1 cellular context compared by ENCODE assay signal in the genomic region with DNA sequence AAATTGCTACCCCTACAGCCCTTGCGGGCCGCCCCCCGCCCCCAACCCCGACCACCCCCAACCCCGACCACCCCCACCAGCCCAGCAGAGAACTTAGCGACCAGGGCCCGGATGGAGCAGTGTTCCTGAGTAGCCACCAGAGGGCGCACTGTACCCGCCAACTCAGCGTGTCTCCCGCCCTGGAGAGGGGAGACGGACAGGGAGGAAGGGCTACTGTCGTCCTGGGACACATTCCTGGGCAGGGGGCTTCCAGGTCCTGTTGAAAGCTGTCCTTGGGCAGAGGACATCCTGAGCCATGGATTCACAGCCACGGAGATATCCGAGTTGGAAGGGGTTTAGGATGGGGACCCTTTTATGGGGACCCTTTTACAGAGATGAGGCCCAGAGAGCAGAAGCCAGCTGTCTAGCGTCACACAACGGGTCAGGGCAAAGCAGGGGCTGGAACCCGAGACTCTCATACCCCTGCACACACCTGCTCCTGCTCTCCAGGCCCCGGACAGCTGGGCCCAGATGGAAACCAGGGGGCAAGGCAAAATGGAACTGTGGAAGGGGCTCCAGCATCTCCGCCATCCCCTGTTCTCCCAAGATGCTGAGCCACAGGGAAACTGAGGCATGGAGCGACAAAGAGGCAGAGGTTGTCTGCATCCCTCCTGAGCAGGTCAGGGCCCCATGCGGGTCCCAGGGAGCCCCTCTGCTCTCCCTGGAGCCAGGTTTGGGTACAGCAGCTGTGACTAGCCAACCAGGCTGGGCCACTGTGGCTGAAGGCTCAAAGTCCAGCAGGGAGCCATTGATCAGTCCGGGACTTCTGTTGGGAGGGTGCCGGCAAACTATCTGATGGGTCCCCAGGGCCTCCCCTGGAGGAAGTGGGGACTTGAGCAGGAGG.
TF ChIP-seq lines count a peak whose summit lies in the region.

No MANE protein-coding gene starts in this region.

TF ChIP-seq in K562, 482 proteins besides CTCF, POLR2A, EP300 and RAD21 (continued from another document):
- TF ChIP-seq, protein P1, sequence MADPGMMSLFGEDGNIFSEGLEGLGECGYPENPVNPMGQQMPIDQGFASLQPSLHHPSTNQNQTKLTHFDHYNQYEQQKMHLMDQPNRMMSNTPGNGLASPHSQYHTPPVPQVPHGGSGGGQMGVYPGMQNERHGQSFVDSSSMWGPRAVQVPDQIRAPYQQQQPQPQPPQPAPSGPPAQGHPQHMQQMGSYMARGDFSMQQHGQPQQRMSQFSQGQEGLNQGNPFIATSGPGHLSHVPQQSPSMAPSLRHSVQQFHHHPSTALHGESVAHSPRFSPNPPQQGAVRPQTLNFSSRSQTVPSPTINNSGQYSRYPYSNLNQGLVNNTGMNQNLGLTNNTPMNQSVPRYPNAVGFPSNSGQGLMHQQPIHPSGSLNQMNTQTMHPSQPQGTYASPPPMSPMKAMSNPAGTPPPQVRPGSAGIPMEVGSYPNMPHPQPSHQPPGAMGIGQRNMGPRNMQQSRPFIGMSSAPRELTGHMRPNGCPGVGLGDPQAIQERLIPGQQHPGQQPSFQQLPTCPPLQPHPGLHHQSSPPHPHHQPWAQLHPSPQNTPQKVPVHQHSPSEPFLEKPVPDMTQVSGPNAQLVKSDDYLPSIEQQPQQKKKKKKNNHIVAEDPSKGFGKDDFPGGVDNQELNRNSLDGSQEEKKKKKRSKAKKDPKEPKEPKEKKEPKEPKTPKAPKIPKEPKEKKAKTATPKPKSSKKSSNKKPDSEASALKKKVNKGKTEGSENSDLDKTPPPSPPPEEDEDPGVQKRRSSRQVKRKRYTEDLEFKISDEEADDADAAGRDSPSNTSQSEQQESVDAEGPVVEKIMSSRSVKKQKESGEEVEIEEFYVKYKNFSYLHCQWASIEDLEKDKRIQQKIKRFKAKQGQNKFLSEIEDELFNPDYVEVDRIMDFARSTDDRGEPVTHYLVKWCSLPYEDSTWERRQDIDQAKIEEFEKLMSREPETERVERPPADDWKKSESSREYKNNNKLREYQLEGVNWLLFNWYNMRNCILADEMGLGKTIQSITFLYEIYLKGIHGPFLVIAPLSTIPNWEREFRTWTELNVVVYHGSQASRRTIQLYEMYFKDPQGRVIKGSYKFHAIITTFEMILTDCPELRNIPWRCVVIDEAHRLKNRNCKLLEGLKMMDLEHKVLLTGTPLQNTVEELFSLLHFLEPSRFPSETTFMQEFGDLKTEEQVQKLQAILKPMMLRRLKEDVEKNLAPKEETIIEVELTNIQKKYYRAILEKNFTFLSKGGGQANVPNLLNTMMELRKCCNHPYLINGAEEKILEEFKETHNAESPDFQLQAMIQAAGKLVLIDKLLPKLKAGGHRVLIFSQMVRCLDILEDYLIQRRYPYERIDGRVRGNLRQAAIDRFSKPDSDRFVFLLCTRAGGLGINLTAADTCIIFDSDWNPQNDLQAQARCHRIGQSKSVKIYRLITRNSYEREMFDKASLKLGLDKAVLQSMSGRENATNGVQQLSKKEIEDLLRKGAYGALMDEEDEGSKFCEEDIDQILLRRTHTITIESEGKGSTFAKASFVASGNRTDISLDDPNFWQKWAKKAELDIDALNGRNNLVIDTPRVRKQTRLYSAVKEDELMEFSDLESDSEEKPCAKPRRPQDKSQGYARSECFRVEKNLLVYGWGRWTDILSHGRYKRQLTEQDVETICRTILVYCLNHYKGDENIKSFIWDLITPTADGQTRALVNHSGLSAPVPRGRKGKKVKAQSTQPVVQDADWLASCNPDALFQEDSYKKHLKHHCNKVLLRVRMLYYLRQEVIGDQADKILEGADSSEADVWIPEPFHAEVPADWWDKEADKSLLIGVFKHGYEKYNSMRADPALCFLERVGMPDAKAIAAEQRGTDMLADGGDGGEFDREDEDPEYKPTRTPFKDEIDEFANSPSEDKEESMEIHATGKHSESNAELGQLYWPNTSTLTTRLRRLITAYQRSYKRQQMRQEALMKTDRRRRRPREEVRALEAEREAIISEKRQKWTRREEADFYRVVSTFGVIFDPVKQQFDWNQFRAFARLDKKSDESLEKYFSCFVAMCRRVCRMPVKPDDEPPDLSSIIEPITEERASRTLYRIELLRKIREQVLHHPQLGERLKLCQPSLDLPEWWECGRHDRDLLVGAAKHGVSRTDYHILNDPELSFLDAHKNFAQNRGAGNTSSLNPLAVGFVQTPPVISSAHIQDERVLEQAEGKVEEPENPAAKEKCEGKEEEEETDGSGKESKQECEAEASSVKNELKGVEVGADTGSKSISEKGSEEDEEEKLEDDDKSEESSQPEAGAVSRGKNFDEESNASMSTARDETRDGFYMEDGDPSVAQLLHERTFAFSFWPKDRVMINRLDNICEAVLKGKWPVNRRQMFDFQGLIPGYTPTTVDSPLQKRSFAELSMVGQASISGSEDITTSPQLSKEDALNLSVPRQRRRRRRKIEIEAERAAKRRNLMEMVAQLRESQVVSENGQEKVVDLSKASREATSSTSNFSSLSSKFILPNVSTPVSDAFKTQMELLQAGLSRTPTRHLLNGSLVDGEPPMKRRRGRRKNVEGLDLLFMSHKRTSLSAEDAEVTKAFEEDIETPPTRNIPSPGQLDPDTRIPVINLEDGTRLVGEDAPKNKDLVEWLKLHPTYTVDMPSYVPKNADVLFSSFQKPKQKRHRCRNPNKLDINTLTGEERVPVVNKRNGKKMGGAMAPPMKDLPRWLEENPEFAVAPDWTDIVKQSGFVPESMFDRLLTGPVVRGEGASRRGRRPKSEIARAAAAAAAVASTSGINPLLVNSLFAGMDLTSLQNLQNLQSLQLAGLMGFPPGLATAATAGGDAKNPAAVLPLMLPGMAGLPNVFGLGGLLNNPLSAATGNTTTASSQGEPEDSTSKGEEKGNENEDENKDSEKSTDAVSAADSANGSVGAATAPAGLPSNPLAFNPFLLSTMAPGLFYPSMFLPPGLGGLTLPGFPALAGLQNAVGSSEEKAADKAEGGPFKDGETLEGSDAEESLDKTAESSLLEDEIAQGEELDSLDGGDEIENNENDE (IDR thresholded peaks at IDR 0.05; ENCODE audit: low read depth, low read length): no peak
- TF ChIP-seq SMC3 (conservative IDR thresholded peaks at IDR 0.05; ENCODE audit: insufficient read depth, low read depth, low read length) (peak; percentile 94), TEAD1 (CRISPR knock-in tag; IDR thresholded peaks at IDR 0.05) (peak; percentile 25 to 41; a peak in 2 of 4 replicates), STAG1 (CRISPR knock-in tag; IDR thresholded peaks at IDR 0.05; ENCODE audit: borderline replicate concordance) (peak; percentile 80; the same call in 1 of the 2 replicates), MCM7 (IDR thresholded peaks at IDR 0.05) (no peak), MAFK (IDR thresholded peaks at IDR 0.05; ENCODE audit: low read length) (0 out of 2 replicates have a peak, but pooled peaks have one; percentile 8), CREBBP (IDR thresholded peaks at IDR 0.05; ENCODE audit: low read depth, low read length) (no peak), HNRNPLL (IDR thresholded peaks at IDR 0.05; ENCODE audit: low read depth, low read length, poor library complexity, severe bottlenecking) (peak; percentile 26), ZFX (CRISPR knock-in tag; IDR thresholded peaks at IDR 0.05) (no peak), CREM (IDR thresholded peaks at IDR 0.05; ENCODE audit: low read depth) (peak; percentile 40; the same call in 1 of the 2 replicates), ARID2 (IDR thresholded peaks at IDR 0.05) (peak; percentile 83), ZNF766 (CRISPR knock-in tag; conservative IDR thresholded peaks at IDR 0.05) (0 out of 2 replicates have a peak, but pooled peaks have one; percentile 23), ZNF696 (CRISPR knock-in tag; conservative IDR thresholded peaks at IDR 0.05) (no peak), ETS2 (tag; IDR thresholded peaks at IDR 0.05; ENCODE audit: borderline replicate concordance, poor library complexity, severe bottlenecking) (no peak), ZKSCAN1 (IDR thresholded peaks at IDR 0.05; ENCODE audit: low read depth, low read length) (0 out of 2 replicates have a peak, but pooled peaks have one; percentile 13), HDGF (IDR thresholded peaks at IDR 0.05) (0 out of 2 replicates have a peak, but pooled peaks have one; percentile 40), ILF3 (IDR thresholded peaks at IDR 0.05; ENCODE audit: borderline replicate concordance) (no peak), ZBTB7A (IDR thresholded peaks at IDR 0.05; ENCODE audit: borderline replicate concordance, control insufficient read depth, low read depth, low read length) (peak; percentile 94), ZNF668 (CRISPR knock-in tag; IDR thresholded peaks at IDR 0.05) (no peak), ZNF197 (CRISPR knock-in tag; IDR thresholded peaks at IDR 0.05; ENCODE audit: low read depth) (no peak), XRCC5 (IDR thresholded peaks at IDR 0.05; ENCODE audit: low read depth, low read length) (0 out of 2 replicates have a peak, but pooled peaks have one; percentile 50)
- TF ChIP-seq, protein P2, sequence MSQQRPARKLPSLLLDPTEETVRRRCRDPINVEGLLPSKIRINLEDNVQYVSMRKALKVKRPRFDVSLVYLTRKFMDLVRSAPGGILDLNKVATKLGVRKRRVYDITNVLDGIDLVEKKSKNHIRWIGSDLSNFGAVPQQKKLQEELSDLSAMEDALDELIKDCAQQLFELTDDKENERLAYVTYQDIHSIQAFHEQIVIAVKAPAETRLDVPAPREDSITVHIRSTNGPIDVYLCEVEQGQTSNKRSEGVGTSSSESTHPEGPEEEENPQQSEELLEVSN (IDR thresholded peaks at IDR 0.05; ENCODE audit: borderline replicate concordance in 1 of 2, extremely low read depth in 1 of 2, insufficient read depth in 1 of 2, insufficient read length in 1 of 2, low read depth in 1 of 2, low read length in 1 of 2, poor library complexity in 1 of 2, severe bottlenecking in 1 of 2): peak in 1 of 2 experiments; percentile 67
- TF ChIP-seq, protein P3, sequence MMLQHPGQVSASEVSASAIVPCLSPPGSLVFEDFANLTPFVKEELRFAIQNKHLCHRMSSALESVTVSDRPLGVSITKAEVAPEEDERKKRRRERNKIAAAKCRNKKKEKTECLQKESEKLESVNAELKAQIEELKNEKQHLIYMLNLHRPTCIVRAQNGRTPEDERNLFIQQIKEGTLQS (IDR thresholded peaks at IDR 0.05): no peak
- TF ChIP-seq, protein P3 (CRISPR knock-in tag; conservative IDR thresholded peaks at IDR 0.05): no peak
- TF ChIP-seq, protein P4, sequence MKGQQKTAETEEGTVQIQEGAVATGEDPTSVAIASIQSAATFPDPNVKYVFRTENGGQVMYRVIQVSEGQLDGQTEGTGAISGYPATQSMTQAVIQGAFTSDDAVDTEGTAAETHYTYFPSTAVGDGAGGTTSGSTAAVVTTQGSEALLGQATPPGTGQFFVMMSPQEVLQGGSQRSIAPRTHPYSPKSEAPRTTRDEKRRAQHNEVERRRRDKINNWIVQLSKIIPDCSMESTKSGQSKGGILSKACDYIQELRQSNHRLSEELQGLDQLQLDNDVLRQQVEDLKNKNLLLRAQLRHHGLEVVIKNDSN (CRISPR knock-in tag; IDR thresholded peaks at IDR 0.05): 0 out of 2 replicates have a peak, but pooled peaks have one; percentile 26
- TF ChIP-seq, protein P5, sequence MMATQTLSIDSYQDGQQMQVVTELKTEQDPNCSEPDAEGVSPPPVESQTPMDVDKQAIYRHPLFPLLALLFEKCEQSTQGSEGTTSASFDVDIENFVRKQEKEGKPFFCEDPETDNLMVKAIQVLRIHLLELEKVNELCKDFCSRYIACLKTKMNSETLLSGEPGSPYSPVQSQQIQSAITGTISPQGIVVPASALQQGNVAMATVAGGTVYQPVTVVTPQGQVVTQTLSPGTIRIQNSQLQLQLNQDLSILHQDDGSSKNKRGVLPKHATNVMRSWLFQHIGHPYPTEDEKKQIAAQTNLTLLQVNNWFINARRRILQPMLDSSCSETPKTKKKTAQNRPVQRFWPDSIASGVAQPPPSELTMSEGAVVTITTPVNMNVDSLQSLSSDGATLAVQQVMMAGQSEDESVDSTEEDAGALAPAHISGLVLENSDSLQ (IDR thresholded peaks at IDR 0.05): peak; percentile 62
- TF ChIP-seq, protein P6, sequence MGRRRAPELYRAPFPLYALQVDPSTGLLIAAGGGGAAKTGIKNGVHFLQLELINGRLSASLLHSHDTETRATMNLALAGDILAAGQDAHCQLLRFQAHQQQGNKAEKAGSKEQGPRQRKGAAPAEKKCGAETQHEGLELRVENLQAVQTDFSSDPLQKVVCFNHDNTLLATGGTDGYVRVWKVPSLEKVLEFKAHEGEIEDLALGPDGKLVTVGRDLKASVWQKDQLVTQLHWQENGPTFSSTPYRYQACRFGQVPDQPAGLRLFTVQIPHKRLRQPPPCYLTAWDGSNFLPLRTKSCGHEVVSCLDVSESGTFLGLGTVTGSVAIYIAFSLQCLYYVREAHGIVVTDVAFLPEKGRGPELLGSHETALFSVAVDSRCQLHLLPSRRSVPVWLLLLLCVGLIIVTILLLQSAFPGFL (CRISPR knock-in tag; IDR thresholded peaks at IDR 0.05): peak; percentile 82
- TF ChIP-seq, protein P7, sequence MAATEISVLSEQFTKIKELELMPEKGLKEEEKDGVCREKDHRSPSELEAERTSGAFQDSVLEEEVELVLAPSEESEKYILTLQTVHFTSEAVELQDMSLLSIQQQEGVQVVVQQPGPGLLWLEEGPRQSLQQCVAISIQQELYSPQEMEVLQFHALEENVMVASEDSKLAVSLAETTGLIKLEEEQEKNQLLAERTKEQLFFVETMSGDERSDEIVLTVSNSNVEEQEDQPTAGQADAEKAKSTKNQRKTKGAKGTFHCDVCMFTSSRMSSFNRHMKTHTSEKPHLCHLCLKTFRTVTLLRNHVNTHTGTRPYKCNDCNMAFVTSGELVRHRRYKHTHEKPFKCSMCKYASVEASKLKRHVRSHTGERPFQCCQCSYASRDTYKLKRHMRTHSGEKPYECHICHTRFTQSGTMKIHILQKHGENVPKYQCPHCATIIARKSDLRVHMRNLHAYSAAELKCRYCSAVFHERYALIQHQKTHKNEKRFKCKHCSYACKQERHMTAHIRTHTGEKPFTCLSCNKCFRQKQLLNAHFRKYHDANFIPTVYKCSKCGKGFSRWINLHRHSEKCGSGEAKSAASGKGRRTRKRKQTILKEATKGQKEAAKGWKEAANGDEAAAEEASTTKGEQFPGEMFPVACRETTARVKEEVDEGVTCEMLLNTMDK (IDR thresholded peaks at IDR 0.05; ENCODE audit: borderline replicate concordance, insufficient read depth, low read depth, low read length, poor library complexity, severe bottlenecking): peak; percentile 38
